In the genomic region with DNA sequence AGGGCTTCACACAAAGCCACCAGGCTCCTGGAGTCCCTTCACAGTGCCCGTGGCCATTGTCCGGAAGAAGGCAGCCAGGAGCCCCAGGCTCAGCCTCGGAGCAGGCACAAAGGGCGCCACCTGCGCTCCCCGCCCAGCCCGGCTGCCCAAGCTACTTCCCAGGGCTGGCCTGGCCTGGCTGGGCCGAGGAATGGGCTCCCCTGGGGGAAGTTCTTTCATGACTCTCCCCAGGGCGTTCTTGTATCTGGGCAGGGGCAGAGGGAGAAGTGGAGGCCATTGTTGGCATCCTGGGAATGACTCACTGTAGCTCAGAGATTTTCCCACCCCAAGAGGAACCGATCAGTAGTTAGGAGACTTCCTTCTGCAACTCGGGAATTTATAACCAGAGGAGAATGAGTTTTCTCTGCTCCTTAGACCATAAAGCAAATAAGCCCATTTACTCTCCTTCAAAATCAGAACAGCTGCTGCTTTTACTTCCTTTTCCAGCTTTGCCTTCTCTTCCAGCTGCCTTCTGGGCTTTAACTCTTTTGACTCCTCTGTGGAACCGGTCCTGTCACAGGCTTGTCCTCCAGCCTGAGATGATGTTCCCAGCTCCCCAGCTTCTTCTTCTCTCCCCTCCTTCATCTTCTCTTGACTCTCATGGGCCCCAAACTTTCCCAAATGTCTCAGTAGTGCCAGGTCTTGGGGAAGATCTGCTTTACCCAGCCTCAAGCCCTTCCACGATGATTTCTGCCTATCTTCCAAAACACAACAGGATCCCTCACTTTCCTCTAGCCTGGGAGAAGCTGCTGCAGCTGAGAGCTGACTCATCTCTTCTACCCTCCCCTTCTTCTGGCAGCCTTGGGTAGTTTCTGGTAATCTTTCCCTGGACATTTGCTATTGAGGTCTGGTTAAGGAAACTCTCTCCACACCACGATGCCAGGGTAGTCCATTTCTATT, we compare ENCODE assay signal across 11 cellular contexts.
DNase-seq lines count a peak whose midpoint lies in the region; ATAC-seq and TF ChIP-seq lines count a peak whose summit lies in the region.
"Had no signal": no experiment of that assay in that cellular context is flagged by ENCODE, and none has a peak within 500 bp of the region (broad histone marks: within the 10 kb centered on the region; RNA-seq: fewer than 3 reads in every experiment).

No MANE protein-coding gene starts in this region.

- H3K27ac Mint-ChIP-seq in brain, result peak overlapping the region; percentile 18 to 95 (median 84)
- H3K27ac Mint-ChIP-seq: activated CD4-positive, alpha-beta memory T cell treated with anti-CD3 and anti-CD28 coated beads for 36 hours; endodermal cell had no signal

- peaks cover 0 to 58% of the 10 kb centered on the region in 2 donors for H3K36me3 ChIP-seq in gastrocnemius medialis

- H3K27ac ChIP-seq in gastrocnemius medialis, result peak overlapping the region; percentile 41 to 65 (median 60)

- H3K4me1 Mint-ChIP-seq in brain, result peaks cover 53% of the 10 kb centered on the region
- H3K4me1 Mint-ChIP-seq: endodermal cell had no signal

- peak; percentile 8 for DNase-seq in DMS 273 treated with DMSO at 0.1 percent for 48 hours (lab: John Stamatoyannopoulos, UW)
- DNase-seq in left ventricle myocardium superior, result no peak
- no peak for DNase-seq in gastrocnemius medialis
- no peak for DNase-seq in stimulated activated naive CD8-positive, alpha-beta T cell treated with anti-CD3 and anti-CD28 coated beads, Interleukin-15, Interleukin-2, amounts not matched to agents 100 U/mL and 50 U/mL, for 24 hours
- DNase-seq: activated CD4-positive, alpha-beta memory T cell treated with anti-CD3 and anti-CD28 coated beads for 36 hours; endodermal cell; NK-92 treated with Interleukin-12 subunit alpha and Interleukin-12 subunit beta, amount 100 ng/mL, for 24 hours had no signal

- no peaks in the 10 kb centered on the region for H3K27me3 ChIP-seq in gastrocnemius medialis

- H3K4me3 ChIP-seq in gastrocnemius medialis, result no peak overlapping the region

- peaks cover 3% of the 10 kb centered on the region for H3K27me3 Mint-ChIP-seq in brain
- H3K27me3 Mint-ChIP-seq: activated CD4-positive, alpha-beta memory T cell treated with anti-CD3 and anti-CD28 coated beads for 36 hours had no signal

- TF ChIP-seq POLR2A in gastrocnemius medialis (IDR thresholded peaks at IDR 0.05), result no peak

- H3K36me3 Mint-ChIP-seq in brain, result peaks cover 65% of the 10 kb centered on the region
- H3K36me3 Mint-ChIP-seq: activated CD4-positive, alpha-beta memory T cell treated with anti-CD3 and anti-CD28 coated beads for 36 hours had no signal

- in situ Hi-C loops in gastrocnemius medialis (cut with MboI; ENCODE audit: low sequenced_read_pairs in 4 of 4), result loop anchor here in 2 of 4 donors (10.0 kb wide), 2 partner anchors 55 to 215 kb away; a partner anchor contains a TSS

- ATAC-seq in left ventricle myocardium superior (peak; percentile 75), gastrocnemius medialis (peak; percentile 40 to 59), GM21515 (IDR thresholded peaks at IDR 0.05; ENCODE audit: unreplicated experiment) (no peak), HG03439 (IDR thresholded peaks at IDR 0.05; ENCODE audit: unreplicated experiment) (no peak), GM18502 (IDR thresholded peaks at IDR 0.05; ENCODE audit: poor library complexity, unreplicated experiment) (no peak)
- ATAC-seq in stimulated activated naive CD8-positive, alpha-beta T cell treated with anti-CD3 and anti-CD28 coated beads, Interleukin-15, Interleukin-2, amounts not matched to agents 100 U/mL and 50 U/mL, for 24 hours, result no peak

- H3K9me3 ChIP-seq in gastrocnemius medialis, result no peaks in the 10 kb centered on the region

- intact Hi-C loops in left ventricle myocardium superior (cut with micrococcal nuclease), result loop anchor here (10.0 kb wide), 2 partner anchors 65 to 215 kb away; a partner anchor contains a TSS
- intact Hi-C loops in gastrocnemius medialis (cut with DNase I; ENCODE audit: low total_unique reads), result no loop called here

- peaks cover 16 to 23% of the 10 kb centered on the region in 2 donors for H3K4me1 ChIP-seq in gastrocnemius medialis

- peak overlapping the region in 3 of 5 experiments; percentile 5 to 20 (median 8) for H3K4me3 Mint-ChIP-seq in brain
- H3K4me3 Mint-ChIP-seq: activated CD4-positive, alpha-beta memory T cell treated with anti-CD3 and anti-CD28 coated beads for 36 hours; endodermal cell had no signal

- no peak for TF ChIP-seq CTCF in brain (conservative IDR thresholded peaks at IDR 0.05)
- no peak for TF ChIP-seq CTCF in gastrocnemius medialis (IDR thresholded peaks at IDR 0.05 in 4 of 5, conservative IDR thresholded peaks at IDR 0.05 in 1 of 5)

- no peaks in the 10 kb centered on the region for H3K9me3 Mint-ChIP-seq in brain
- H3K9me3 Mint-ChIP-seq: activated CD4-positive, alpha-beta memory T cell treated with anti-CD3 and anti-CD28 coated beads for 36 hours; endodermal cell had no signal

Comparison
In these comparisons a context has a peak if more than half of its experiments do, and no peak if none do; other contexts are left out.
1. ATAC-seq: peak in left ventricle myocardium superior (single experiment) and gastrocnemius medialis (2 of 2); none in stimulated activated naive CD8-positive, alpha-beta T cell treated with anti-CD3 and anti-CD28 coated beads, Interleukin-15, Interleukin-2, amounts not matched to agents 100 U/mL and 50 U/mL, for 24 hours (single experiment), GM21515 (single experiment), HG03439 (single experiment) and GM18502 (single experiment).